1 cellular context compared by ENCODE assay signal in genomic region chr11:9250139-9250582, GRCh38.
TF ChIP-seq lines count a peak whose summit lies in the region.

No MANE protein-coding gene starts in this region.

TF ChIP-seq in GM12878, 131 proteins besides CTCF, POLR2A, EP300 and RAD21 (continued from another document and continues in another):
- TF ChIP-seq, protein P1, sequence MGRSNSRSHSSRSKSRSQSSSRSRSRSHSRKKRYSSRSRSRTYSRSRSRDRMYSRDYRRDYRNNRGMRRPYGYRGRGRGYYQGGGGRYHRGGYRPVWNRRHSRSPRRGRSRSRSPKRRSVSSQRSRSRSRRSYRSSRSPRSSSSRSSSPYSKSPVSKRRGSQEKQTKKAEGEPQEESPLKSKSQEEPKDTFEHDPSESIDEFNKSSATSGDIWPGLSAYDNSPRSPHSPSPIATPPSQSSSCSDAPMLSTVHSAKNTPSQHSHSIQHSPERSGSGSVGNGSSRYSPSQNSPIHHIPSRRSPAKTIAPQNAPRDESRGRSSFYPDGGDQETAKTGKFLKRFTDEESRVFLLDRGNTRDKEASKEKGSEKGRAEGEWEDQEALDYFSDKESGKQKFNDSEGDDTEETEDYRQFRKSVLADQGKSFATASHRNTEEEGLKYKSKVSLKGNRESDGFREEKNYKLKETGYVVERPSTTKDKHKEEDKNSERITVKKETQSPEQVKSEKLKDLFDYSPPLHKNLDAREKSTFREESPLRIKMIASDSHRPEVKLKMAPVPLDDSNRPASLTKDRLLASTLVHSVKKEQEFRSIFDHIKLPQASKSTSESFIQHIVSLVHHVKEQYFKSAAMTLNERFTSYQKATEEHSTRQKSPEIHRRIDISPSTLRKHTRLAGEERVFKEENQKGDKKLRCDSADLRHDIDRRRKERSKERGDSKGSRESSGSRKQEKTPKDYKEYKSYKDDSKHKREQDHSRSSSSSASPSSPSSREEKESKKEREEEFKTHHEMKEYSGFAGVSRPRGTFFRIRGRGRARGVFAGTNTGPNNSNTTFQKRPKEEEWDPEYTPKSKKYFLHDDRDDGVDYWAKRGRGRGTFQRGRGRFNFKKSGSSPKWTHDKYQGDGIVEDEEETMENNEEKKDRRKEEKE (IDR thresholded peaks at IDR 0.05) = no peak
- TF ChIP-seq NFIC (IDR thresholded peaks at IDR 0.05; ENCODE audit: low read depth, low read length) (peak; percentile 89), RFX5 (IDR thresholded peaks at IDR 0.05; ENCODE audit: low read depth, low read length) (no peak), SMAD1 (IDR thresholded peaks at IDR 0.05; ENCODE audit: low read depth, partially characterized antibody) (no peak), ZNF207 (IDR thresholded peaks at IDR 0.05; ENCODE audit: borderline replicate concordance) (no peak), SREBF2 (IDR thresholded peaks at IDR 0.05; ENCODE audit: low read length) (no peak), LARP7 (IDR thresholded peaks at IDR 0.05) (no peak), HDGF (IDR thresholded peaks at IDR 0.05) (no peak), SREBF1 (IDR thresholded peaks at IDR 0.05; ENCODE audit: low read length) (no peak), NRF1 (conservative IDR thresholded peaks at IDR 0.05; ENCODE audit: low read depth, low read length) (no peak), IRF4 (IDR thresholded peaks at IDR 0.05; ENCODE audit: low read depth, low read length) (0 out of 2 replicates have a peak, but pooled peaks have one; percentile 53), RELB (IDR thresholded peaks at IDR 0.05; ENCODE audit: low read depth) (peak; percentile 81), ZBTB4 (CRISPR knock-in tag; IDR thresholded peaks at IDR 0.05) (no peak), MEF2A (IDR thresholded peaks at IDR 0.05; ENCODE audit: insufficient read depth, low read depth, low read length) (peak; percentile 56; the same call in 1 of the 2 replicates), STAT1 (conservative IDR thresholded peaks at IDR 0.05) (no peak), POU2F2 (IDR thresholded peaks at IDR 0.05; ENCODE audit: borderline replicate concordance, low read depth, low read length) (peak; percentile 80; the same call in 1 of the 3 replicates), ZBED1 (IDR thresholded peaks at IDR 0.05; ENCODE audit: borderline replicate concordance) (0 out of 2 replicates have a peak, but pooled peaks have one; percentile 62), CBX3 (IDR thresholded peaks at IDR 0.05; ENCODE audit: borderline replicate concordance, low read depth) (no peak), NKRF (conservative IDR thresholded peaks at IDR 0.05) (no peak), KAT2A (conservative IDR thresholded peaks at IDR 0.05; ENCODE audit: control insufficient read depth, low read depth, low read length) (no peak), ESRRA (IDR thresholded peaks at IDR 0.05; ENCODE audit: low read length) (no peak)
- TF ChIP-seq, protein P2, sequence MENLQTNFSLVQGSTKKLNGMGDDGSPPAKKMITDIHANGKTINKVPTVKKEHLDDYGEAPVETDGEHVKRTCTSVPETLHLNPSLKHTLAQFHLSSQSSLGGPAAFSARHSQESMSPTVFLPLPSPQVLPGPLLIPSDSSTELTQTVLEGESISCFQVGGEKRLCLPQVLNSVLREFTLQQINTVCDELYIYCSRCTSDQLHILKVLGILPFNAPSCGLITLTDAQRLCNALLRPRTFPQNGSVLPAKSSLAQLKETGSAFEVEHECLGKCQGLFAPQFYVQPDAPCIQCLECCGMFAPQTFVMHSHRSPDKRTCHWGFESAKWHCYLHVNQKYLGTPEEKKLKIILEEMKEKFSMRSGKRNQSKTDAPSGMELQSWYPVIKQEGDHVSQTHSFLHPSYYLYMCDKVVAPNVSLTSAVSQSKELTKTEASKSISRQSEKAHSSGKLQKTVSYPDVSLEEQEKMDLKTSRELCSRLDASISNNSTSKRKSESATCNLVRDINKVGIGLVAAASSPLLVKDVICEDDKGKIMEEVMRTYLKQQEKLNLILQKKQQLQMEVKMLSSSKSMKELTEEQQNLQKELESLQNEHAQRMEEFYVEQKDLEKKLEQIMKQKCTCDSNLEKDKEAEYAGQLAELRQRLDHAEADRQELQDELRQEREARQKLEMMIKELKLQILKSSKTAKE (IDR thresholded peaks at IDR 0.05; ENCODE audit: low read depth, poor library complexity, severe bottlenecking) = peak; percentile 55
- TF ChIP-seq, protein P3, sequence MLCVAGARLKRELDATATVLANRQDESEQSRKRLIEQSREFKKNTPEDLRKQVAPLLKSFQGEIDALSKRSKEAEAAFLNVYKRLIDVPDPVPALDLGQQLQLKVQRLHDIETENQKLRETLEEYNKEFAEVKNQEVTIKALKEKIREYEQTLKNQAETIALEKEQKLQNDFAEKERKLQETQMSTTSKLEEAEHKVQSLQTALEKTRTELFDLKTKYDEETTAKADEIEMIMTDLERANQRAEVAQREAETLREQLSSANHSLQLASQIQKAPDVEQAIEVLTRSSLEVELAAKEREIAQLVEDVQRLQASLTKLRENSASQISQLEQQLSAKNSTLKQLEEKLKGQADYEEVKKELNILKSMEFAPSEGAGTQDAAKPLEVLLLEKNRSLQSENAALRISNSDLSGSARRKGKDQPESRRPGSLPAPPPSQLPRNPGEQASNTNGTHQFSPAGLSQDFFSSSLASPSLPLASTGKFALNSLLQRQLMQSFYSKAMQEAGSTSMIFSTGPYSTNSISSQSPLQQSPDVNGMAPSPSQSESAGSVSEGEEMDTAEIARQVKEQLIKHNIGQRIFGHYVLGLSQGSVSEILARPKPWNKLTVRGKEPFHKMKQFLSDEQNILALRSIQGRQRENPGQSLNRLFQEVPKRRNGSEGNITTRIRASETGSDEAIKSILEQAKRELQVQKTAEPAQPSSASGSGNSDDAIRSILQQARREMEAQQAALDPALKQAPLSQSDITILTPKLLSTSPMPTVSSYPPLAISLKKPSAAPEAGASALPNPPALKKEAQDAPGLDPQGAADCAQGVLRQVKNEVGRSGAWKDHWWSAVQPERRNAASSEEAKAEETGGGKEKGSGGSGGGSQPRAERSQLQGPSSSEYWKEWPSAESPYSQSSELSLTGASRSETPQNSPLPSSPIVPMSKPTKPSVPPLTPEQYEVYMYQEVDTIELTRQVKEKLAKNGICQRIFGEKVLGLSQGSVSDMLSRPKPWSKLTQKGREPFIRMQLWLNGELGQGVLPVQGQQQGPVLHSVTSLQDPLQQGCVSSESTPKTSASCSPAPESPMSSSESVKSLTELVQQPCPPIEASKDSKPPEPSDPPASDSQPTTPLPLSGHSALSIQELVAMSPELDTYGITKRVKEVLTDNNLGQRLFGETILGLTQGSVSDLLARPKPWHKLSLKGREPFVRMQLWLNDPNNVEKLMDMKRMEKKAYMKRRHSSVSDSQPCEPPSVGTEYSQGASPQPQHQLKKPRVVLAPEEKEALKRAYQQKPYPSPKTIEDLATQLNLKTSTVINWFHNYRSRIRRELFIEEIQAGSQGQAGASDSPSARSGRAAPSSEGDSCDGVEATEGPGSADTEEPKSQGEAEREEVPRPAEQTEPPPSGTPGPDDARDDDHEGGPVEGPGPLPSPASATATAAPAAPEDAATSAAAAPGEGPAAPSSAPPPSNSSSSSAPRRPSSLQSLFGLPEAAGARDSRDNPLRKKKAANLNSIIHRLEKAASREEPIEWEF (IDR thresholded peaks at IDR 0.05; ENCODE audit: insufficient replicate concordance, low read depth, low read length) = no peak
- TF ChIP-seq, protein P4, sequence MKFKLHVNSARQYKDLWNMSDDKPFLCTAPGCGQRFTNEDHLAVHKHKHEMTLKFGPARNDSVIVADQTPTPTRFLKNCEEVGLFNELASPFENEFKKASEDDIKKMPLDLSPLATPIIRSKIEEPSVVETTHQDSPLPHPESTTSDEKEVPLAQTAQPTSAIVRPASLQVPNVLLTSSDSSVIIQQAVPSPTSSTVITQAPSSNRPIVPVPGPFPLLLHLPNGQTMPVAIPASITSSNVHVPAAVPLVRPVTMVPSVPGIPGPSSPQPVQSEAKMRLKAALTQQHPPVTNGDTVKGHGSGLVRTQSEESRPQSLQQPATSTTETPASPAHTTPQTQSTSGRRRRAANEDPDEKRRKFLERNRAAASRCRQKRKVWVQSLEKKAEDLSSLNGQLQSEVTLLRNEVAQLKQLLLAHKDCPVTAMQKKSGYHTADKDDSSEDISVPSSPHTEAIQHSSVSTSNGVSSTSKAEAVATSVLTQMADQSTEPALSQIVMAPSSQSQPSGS (IDR thresholded peaks at IDR 0.05; ENCODE audit: low read length) = peak; percentile 83; the same call in 1 of the 2 replicates
- TF ChIP-seq, protein P5, sequence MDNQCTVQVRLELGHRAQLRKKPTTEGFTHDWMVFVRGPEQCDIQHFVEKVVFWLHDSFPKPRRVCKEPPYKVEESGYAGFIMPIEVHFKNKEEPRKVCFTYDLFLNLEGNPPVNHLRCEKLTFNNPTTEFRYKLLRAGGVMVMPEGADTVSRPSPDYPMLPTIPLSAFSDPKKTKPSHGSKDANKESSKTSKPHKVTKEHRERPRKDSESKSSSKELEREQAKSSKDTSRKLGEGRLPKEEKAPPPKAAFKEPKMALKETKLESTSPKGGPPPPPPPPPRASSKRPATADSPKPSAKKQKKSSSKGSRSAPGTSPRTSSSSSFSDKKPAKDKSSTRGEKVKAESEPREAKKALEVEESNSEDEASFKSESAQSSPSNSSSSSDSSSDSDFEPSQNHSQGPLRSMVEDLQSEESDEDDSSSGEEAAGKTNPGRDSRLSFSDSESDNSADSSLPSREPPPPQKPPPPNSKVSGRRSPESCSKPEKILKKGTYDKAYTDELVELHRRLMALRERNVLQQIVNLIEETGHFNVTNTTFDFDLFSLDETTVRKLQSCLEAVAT (IDR thresholded peaks at IDR 0.05) = 0 out of 2 replicates have a peak, but pooled peaks have one; percentile 23
- TF ChIP-seq, protein P6, sequence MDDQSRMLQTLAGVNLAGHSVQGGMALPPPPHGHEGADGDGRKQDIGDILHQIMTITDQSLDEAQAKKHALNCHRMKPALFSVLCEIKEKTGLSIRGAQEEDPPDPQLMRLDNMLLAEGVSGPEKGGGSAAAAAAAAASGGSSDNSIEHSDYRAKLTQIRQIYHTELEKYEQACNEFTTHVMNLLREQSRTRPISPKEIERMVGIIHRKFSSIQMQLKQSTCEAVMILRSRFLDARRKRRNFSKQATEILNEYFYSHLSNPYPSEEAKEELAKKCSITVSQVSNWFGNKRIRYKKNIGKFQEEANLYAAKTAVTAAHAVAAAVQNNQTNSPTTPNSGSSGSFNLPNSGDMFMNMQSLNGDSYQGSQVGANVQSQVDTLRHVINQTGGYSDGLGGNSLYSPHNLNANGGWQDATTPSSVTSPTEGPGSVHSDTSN (IDR thresholded peaks at IDR 0.05; ENCODE audit: insufficient replicate concordance, low read depth, low read length) = no peak
- TF ChIP-seq, protein P7, sequence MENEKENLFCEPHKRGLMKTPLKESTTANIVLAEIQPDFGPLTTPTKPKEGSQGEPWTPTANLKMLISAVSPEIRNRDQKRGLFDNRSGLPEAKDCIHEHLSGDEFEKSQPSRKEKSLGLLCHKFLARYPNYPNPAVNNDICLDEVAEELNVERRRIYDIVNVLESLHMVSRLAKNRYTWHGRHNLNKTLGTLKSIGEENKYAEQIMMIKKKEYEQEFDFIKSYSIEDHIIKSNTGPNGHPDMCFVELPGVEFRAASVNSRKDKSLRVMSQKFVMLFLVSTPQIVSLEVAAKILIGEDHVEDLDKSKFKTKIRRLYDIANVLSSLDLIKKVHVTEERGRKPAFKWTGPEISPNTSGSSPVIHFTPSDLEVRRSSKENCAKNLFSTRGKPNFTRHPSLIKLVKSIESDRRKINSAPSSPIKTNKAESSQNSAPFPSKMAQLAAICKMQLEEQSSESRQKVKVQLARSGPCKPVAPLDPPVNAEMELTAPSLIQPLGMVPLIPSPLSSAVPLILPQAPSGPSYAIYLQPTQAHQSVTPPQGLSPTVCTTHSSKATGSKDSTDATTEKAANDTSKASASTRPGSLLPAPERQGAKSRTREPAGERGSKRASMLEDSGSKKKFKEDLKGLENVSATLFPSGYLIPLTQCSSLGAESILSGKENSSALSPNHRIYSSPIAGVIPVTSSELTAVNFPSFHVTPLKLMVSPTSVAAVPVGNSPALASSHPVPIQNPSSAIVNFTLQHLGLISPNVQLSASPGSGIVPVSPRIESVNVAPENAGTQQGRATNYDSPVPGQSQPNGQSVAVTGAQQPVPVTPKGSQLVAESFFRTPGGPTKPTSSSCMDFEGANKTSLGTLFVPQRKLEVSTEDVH (IDR thresholded peaks at IDR 0.05; ENCODE audit: low read depth, partially characterized antibody) = no peak
